8 cellular contexts compared by ENCODE assay signal in genomic region chr1:226408285-226409184, GRCh38. TPM values are rescaled to one million over a fixed set of nuclear protein-coding genes. Genes with fewer than 3 reads are reported as not detected.
DNase-seq lines count a peak whose midpoint lies in the region; ATAC-seq and TF ChIP-seq lines count a peak whose summit lies in the region.

No MANE protein-coding gene starts in this region.

- H2BK5ac ChIP-seq in trophoblast cell (ENCODE audit: low read depth, low read length, poor library complexity): no peak overlapping the region

- H3K23ac ChIP-seq in trophoblast cell (ENCODE audit: low read length): no peak overlapping the region

- peaks cover 9% of the 10 kb centered on the region for H3K36me3 ChIP-seq in DND-41 (ENCODE audit: insufficient read depth, low read length)
- H3K36me3 ChIP-seq in Peyer's patch: no peaks in the 10 kb centered on the region
- no peaks in the 10 kb centered on the region for H3K36me3 ChIP-seq in fibroblast of lung (ENCODE audit: control insufficient read depth, insufficient read depth, low read length)
- H3K36me3 ChIP-seq in trophoblast cell (ENCODE audit: control insufficient read depth in 1 of 2, insufficient read depth in 2 of 2, low read length in 2 of 2): no peaks in the 10 kb centered on the region

- peak overlapping the region; percentile 77 for H3K18ac ChIP-seq in trophoblast cell (ENCODE audit: low read length)

- peaks cover 9% of the 10 kb centered on the region for H3K79me1 ChIP-seq in trophoblast cell (ENCODE audit: low read length)

- H3K27me3 ChIP-seq in DND-41 (ENCODE audit: insufficient read depth, low read length, poor library complexity) (no peaks in the 10 kb centered on the region), Peyer's patch (no peaks in the 10 kb centered on the region), fibroblast of lung (ENCODE audit: control insufficient read depth, insufficient read depth, low read length) (peaks cover 4% of the 10 kb centered on the region), trophoblast cell (ENCODE audit: insufficient read depth, low read length) (no peaks in the 10 kb centered on the region)

- H2BK120ac ChIP-seq in trophoblast cell (ENCODE audit: insufficient read depth, low read length, poor library complexity): peak overlapping the region; percentile 68

- H2AFZ ChIP-seq in DND-41 (ENCODE audit: low read depth, low read length) (peak overlapping the region; percentile 84), fibroblast of lung (ENCODE audit: low read length) (peak overlapping the region; percentile 2), trophoblast cell (ENCODE audit: insufficient read depth, low read length, poor library complexity) (peak overlapping the region; percentile 56)

- ATAC-seq in DND-41 (ENCODE audit: insufficient read depth, low read depth) (no peak), HG03045 (IDR thresholded peaks at IDR 0.05; ENCODE audit: unreplicated experiment) (no peak)

- H3K4me1 ChIP-seq in DND-41 (ENCODE audit: insufficient read depth, low read length) (peaks cover 37% of the 10 kb centered on the region), Peyer's patch (peaks cover 0 to 31% (median 15%) of the 10 kb centered on the region in 4 donors), fibroblast of lung (ENCODE audit: control insufficient read depth, extremely low read depth, insufficient read depth, low read length) (peaks cover 14% of the 10 kb centered on the region), trophoblast cell (ENCODE audit: control insufficient read depth in 1 of 2, insufficient read depth in 2 of 2, low read length in 2 of 2) (peaks cover 20 to 26% of the 10 kb centered on the region in 2 experiments)

- H4K20me1 ChIP-seq in DND-41 (ENCODE audit: insufficient read depth, low read length) (peaks cover 31% of the 10 kb centered on the region), fibroblast of lung (ENCODE audit: control insufficient read depth, extremely low read depth, insufficient read depth, low read length) (peaks cover 1% of the 10 kb centered on the region)

- peak overlapping the region; percentile 96 for H3K4me2 ChIP-seq in DND-41 (ENCODE audit: insufficient read depth, low read length)
- peak overlapping the region; percentile 15 for H3K4me2 ChIP-seq in fibroblast of lung (ENCODE audit: extremely low read depth, insufficient read depth, low read length)
- peak overlapping the region; percentile 47 for H3K4me2 ChIP-seq in trophoblast cell (ENCODE audit: low read length)

- peak overlapping the region; percentile 91 for H4K12ac ChIP-seq in trophoblast cell (ENCODE audit: low read depth, low read length)

- H2AK5ac ChIP-seq in trophoblast cell (ENCODE audit: low read length): peak overlapping the region; percentile 76

- no peak overlapping the region for H3K27ac ChIP-seq in DND-41 (ENCODE audit: low read length)
- peak overlapping the region; percentile 78 to 94 (median 85) for H3K27ac ChIP-seq in Peyer's patch
- H3K27ac ChIP-seq in fibroblast of lung (ENCODE audit: insufficient read depth, low read length): no peak overlapping the region
- H3K27ac ChIP-seq in trophoblast cell (ENCODE audit: low read depth, low read length): peak overlapping the region; percentile 4

- no CpG with 5 or more reads among the region's 25 CpGs for WGBS in trophoblast cell (ENCODE audit: extremely low coverage, insufficient coverage, insufficient read length)

- peak overlapping the region in 1 of 2 experiments; percentile 72; a peak in 2 of 4 replicates for H3K4me3 ChIP-seq in DND-41 (ENCODE audit: low read depth in 1 of 2, low read length in 2 of 2)
- H3K4me3 ChIP-seq in Peyer's patch: peak overlapping the region; percentile 69 to 91 (median 79)
- peak overlapping the region in 2 of 4 experiments; percentile 22 to 77 for H3K4me3 ChIP-seq in fibroblast of lung (replicated peaks in 1 of 4; ENCODE audit: control extremely low read depth in 1 of 4, insufficient read depth in 1 of 4, low read depth in 3 of 4, low read length in 4 of 4)
- H3K4me3 ChIP-seq in trophoblast cell (ENCODE audit: low read depth, low read length): no peak overlapping the region

- no peak for TF ChIP-seq CTCF in DND-41 (IDR thresholded peaks at IDR 0.05; ENCODE audit: borderline replicate concordance, extremely low read depth, low read length, poor library complexity, severe bottlenecking)
- TF ChIP-seq CTCF in Peyer's patch (IDR thresholded peaks at IDR 0.05): no peak
- no peak for TF ChIP-seq CTCF in fibroblast of lung (conservative IDR thresholded peaks at IDR 0.05 in 1 of 2, IDR thresholded peaks at IDR 0.05 in 1 of 2; ENCODE audit: low read depth in 1 of 2, low read length in 2 of 2)

- H3K9me3 ChIP-seq in DND-41 (ENCODE audit: insufficient read depth, low read length, severe bottlenecking): no peaks in the 10 kb centered on the region
- H3K9me3 ChIP-seq in Peyer's patch: no peaks in the 10 kb centered on the region
- no peaks in the 10 kb centered on the region for H3K9me3 ChIP-seq in fibroblast of lung (ENCODE audit: control insufficient read depth, insufficient read depth, low read depth, low read length)
- no peaks in the 10 kb centered on the region for H3K9me3 ChIP-seq in trophoblast cell (ENCODE audit: insufficient read depth, low read depth, low read length)

- DNase-seq in DND-41 (no peak), Peyer's patch (no peak), fibroblast of lung (ENCODE audit: low read depth in 2 of 2) (no peak), trophoblast cell (no peak), AML-193 (lab: John Stamatoyannopoulos, UW) (no peak), ureter (ENCODE audit: low spot score) (no peak), hypothalamus (lab: John Stamatoyannopoulos, UW) (no peak)

- H2BK12ac ChIP-seq in trophoblast cell (ENCODE audit: low read length): peak overlapping the region; percentile 58

- H4K91ac ChIP-seq in trophoblast cell (ENCODE audit: low read depth, low read length): peak overlapping the region; percentile 50

- H3K4ac ChIP-seq in trophoblast cell (ENCODE audit: low read depth, low read length): no peak overlapping the region

- no peak for TF ChIP-seq POLR2A in Peyer's patch (IDR thresholded peaks at IDR 0.05)

- peak overlapping the region; percentile 70 for H4K8ac ChIP-seq in trophoblast cell (ENCODE audit: low read depth, low read length)

- H3K79me2 ChIP-seq in DND-41 (ENCODE audit: insufficient read depth, low read length): peaks cover 40% of the 10 kb centered on the region
- peaks cover 33% of the 10 kb centered on the region for H3K79me2 ChIP-seq in fibroblast of lung (ENCODE audit: control insufficient read depth, insufficient read depth, low read length)
- H3K79me2 ChIP-seq in trophoblast cell (ENCODE audit: control insufficient read depth, insufficient read depth, low read length, poor library complexity): peaks cover 4% of the 10 kb centered on the region

- peak overlapping the region; percentile 32 for H3K14ac ChIP-seq in trophoblast cell (ENCODE audit: low read length)

- peak overlapping the region; percentile 61 for H3K9ac ChIP-seq in DND-41 (ENCODE audit: low read depth, low read length)
- no peak overlapping the region for H3K9ac ChIP-seq in fibroblast of lung (ENCODE audit: insufficient read depth, low read length)
- H3K9ac ChIP-seq in trophoblast cell (ENCODE audit: low read length): no peak overlapping the region

RNA-seq across cellular contexts. Expression of gene PARP1, which starts 0.6 kb away (rescaled TPM):
- total RNA-seq in Peyer's patch (100 to 1,000 TPM in 1 of 4 donors, 10 to 100 TPM in 3; 25.2 to 145 (median 54.4) TPM), fibroblast of lung (63.4 and 78.4 TPM in 2 replicates), ureter (75.8 TPM)
- polyA plus RNA-seq in fibroblast of lung: 61.7 and 113 TPM in 2 replicates
- polyA plus RNA-seq in fibroblast of lung (2012): 49.4 and 94.4 TPM in 2 replicates
- polyA minus RNA-seq in fibroblast of lung (ENCODE audit: low replicate concordance): 88.9 and 150 TPM in 2 replicates
- polyA plus RNA-seq in trophoblast cell (2013): 55.7 and 59.1 TPM in 2 replicates

Comparison
In these comparisons a context has a peak if more than half of its experiments do, and no peak if none do; other contexts are left out.
1. H2AFZ ChIP-seq: peak in every context shown above with its lines; median percentile 84 in DND-41; 56 in trophoblast cell; 2 in fibroblast of lung.
2. H3K27ac ChIP-seq: peak in Peyer's patch (4 of 4) and trophoblast cell (single experiment); none in DND-41 (single experiment) and fibroblast of lung (single experiment).
3. H3K4me2 ChIP-seq: peak in every context shown above with its lines; median percentile 96 in DND-41; 47 in trophoblast cell; 15 in fibroblast of lung.